Comparison of ENCODE assay signal across 1 cellular context in the genomic region with DNA sequence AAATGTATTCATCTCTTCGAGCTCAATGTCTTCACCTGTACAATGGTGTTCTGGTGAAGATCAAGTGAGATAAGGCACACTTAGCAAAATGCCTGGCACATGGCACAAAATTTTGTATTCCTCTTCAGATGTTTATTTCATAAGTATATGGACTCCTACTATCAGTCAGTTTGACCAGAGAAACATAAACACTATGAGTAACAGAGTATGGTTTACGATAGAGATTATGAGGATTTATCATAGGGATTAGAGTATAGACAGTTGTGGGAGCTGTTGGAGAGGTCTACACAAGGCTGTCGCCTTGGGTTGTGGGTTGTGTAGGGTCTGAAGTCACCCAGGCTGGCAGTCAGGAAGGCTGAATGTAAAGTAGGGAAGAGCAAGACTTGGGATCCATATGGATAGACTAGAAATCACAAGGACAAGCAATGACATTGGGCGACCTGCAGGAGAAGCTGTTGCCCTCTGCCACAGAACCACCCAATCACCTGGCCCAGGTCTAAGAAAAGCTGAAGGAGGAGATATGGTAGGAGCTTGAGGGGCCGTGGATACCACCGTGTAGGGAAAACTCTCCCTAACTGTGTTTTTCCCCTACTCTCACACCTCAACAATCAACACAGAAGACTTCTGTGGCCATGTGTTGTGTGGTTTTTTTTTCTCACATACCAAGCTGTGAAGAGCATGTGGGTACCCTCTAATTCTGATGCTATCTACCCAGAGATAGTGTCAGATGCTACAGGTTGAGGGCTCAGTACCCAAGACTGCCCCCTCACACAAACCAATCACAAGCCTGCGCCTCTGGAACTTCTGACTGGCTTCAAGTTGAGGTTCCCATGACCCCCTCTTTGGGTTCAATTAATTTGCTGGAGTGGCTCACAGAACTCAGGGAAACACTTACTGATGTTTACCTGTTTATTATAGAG.
TF ChIP-seq lines count a peak whose summit lies in the region.

No MANE protein-coding gene starts in this region.

TF ChIP-seq in HCT116, 20 proteins besides CTCF, POLR2A, EP300 and RAD21 (continued from another document):
- TF ChIP-seq POLR2AphosphoS5 (IDR thresholded peaks at IDR 0.05; ENCODE audit: low read depth, low read length) (no peak), YY1 (IDR thresholded peaks at IDR 0.05; ENCODE audit: extremely low read depth, insufficient replicate concordance, low read depth, low read length) (no peak), ELF1 (IDR thresholded peaks at IDR 0.05; ENCODE audit: borderline replicate concordance, low read depth) (no peak), SRF (IDR thresholded peaks at IDR 0.05; ENCODE audit: low read depth) (no peak), ZFX (IDR thresholded peaks at IDR 0.05) (no peak), SP1 (IDR thresholded peaks at IDR 0.05; ENCODE audit: low read depth) (no peak), CEBPB (IDR thresholded peaks at IDR 0.05; ENCODE audit: low read depth) (no peak), CBX3 (IDR thresholded peaks at IDR 0.05; ENCODE audit: low read depth) (no peak), ZNF274 (IDR thresholded peaks at IDR 0.05; ENCODE audit: low read depth, low read length) (no peak), FOSL1 (IDR thresholded peaks at IDR 0.05; ENCODE audit: low read depth) (no peak), JUND (IDR thresholded peaks at IDR 0.05) (no peak), TCF7L2 (IDR thresholded peaks at IDR 0.05; ENCODE audit: borderline replicate concordance, extremely low read depth, insufficient read depth, insufficient read length) (no peak)
- TF ChIP-seq, protein P1, sequence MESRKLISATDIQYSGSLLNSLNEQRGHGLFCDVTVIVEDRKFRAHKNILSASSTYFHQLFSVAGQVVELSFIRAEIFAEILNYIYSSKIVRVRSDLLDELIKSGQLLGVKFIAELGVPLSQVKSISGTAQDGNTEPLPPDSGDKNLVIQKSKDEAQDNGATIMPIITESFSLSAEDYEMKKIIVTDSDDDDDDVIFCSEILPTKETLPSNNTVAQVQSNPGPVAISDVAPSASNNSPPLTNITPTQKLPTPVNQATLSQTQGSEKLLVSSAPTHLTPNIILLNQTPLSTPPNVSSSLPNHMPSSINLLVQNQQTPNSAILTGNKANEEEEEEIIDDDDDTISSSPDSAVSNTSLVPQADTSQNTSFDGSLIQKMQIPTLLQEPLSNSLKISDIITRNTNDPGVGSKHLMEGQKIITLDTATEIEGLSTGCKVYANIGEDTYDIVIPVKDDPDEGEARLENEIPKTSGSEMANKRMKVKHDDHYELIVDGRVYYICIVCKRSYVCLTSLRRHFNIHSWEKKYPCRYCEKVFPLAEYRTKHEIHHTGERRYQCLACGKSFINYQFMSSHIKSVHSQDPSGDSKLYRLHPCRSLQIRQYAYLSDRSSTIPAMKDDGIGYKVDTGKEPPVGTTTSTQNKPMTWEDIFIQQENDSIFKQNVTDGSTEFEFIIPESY (IDR thresholded peaks at IDR 0.05; ENCODE audit: extremely low read depth, insufficient replicate concordance, low read length): no peak
- TF ChIP-seq, protein P2, sequence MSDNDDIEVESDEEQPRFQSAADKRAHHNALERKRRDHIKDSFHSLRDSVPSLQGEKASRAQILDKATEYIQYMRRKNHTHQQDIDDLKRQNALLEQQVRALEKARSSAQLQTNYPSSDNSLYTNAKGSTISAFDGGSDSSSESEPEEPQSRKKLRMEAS (IDR thresholded peaks at IDR 0.05): no peak
- TF ChIP-seq, protein P3, sequence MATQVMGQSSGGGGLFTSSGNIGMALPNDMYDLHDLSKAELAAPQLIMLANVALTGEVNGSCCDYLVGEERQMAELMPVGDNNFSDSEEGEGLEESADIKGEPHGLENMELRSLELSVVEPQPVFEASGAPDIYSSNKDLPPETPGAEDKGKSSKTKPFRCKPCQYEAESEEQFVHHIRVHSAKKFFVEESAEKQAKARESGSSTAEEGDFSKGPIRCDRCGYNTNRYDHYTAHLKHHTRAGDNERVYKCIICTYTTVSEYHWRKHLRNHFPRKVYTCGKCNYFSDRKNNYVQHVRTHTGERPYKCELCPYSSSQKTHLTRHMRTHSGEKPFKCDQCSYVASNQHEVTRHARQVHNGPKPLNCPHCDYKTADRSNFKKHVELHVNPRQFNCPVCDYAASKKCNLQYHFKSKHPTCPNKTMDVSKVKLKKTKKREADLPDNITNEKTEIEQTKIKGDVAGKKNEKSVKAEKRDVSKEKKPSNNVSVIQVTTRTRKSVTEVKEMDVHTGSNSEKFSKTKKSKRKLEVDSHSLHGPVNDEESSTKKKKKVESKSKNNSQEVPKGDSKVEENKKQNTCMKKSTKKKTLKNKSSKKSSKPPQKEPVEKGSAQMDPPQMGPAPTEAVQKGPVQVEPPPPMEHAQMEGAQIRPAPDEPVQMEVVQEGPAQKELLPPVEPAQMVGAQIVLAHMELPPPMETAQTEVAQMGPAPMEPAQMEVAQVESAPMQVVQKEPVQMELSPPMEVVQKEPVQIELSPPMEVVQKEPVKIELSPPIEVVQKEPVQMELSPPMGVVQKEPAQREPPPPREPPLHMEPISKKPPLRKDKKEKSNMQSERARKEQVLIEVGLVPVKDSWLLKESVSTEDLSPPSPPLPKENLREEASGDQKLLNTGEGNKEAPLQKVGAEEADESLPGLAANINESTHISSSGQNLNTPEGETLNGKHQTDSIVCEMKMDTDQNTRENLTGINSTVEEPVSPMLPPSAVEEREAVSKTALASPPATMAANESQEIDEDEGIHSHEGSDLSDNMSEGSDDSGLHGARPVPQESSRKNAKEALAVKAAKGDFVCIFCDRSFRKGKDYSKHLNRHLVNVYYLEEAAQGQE (IDR thresholded peaks at IDR 0.05; ENCODE audit: low read depth): no peak
- TF ChIP-seq, protein P4, sequence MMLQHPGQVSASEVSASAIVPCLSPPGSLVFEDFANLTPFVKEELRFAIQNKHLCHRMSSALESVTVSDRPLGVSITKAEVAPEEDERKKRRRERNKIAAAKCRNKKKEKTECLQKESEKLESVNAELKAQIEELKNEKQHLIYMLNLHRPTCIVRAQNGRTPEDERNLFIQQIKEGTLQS (IDR thresholded peaks at IDR 0.05): no peak
TF ChIP-seq in HCT116: peak in this region for 0.
